8 cellular contexts compared by ENCODE assay signal in genomic region chr1:162498442-162498785, GRCh38. TPM values are rescaled to one million over a fixed set of nuclear protein-coding genes. Genes with fewer than 3 reads are reported as not detected.
A peak's percentile ranks its signal among the peaks of the same experiment; 100 is the strongest.
DNase-seq lines count a peak whose midpoint lies in the region; ATAC-seq and TF ChIP-seq lines count a peak whose summit lies in the region.

No MANE protein-coding gene starts in this region.

- no peaks in the 10 kb centered on the region for H3K9me3 Mint-ChIP-seq in activated naive CD4-positive, alpha-beta T cell treated with anti-CD3 and anti-CD28 coated beads for 36 hours
- no peaks in the 10 kb centered on the region for H3K9me3 Mint-ChIP-seq in progenitor cell of endocrine pancreas (ENCODE audit: low read depth)

- H3K27ac ChIP-seq in SK-N-MC (peak overlapping the region; percentile 66; the same call in 1 of the 2 replicates), esophagus squamous epithelium (peak overlapping the region; percentile 92 to 97 (median 94))

- H3K36me3 ChIP-seq in SK-N-MC (ENCODE audit: insufficient read depth, low read length) (peaks cover 35% of the 10 kb centered on the region), esophagus squamous epithelium (peaks cover 6 to 34% (median 21%) of the 10 kb centered on the region in 3 donors)

- peak; percentile 25 for ATAC-seq in HG02981 (IDR thresholded peaks at IDR 0.05; ENCODE audit: unreplicated experiment)

- peaks cover 0 to 4% (median 0%) of the 10 kb centered on the region in 4 donors for H3K27me3 ChIP-seq in esophagus squamous epithelium

- TF ChIP-seq POLR2A in esophagus squamous epithelium (IDR thresholded peaks at IDR 0.05), result no peak

- H3K4me1 ChIP-seq in esophagus squamous epithelium, result peaks cover 8 to 39% (median 25%) of the 10 kb centered on the region in 3 donors

- 1 to 2% methylated on average over 7 of the region's 7 CpGs for WGBS in esophagus squamous epithelium, 2 donors

- peaks cover 14% of the 10 kb centered on the region for H3K36me3 Mint-ChIP-seq in activated naive CD4-positive, alpha-beta T cell treated with anti-CD3 and anti-CD28 coated beads for 36 hours (ENCODE audit: low read depth)
- peaks cover 5% of the 10 kb centered on the region for H3K36me3 Mint-ChIP-seq in progenitor cell of endocrine pancreas (ENCODE audit: insufficient read depth)

- peaks cover 38% of the 10 kb centered on the region for H3K4me1 Mint-ChIP-seq in activated naive CD4-positive, alpha-beta T cell treated with anti-CD3 and anti-CD28 coated beads for 36 hours (ENCODE audit: low read depth)
- peaks cover 15% of the 10 kb centered on the region for H3K4me1 Mint-ChIP-seq in progenitor cell of endocrine pancreas (ENCODE audit: low read depth)

- H3K27ac Mint-ChIP-seq in activated naive CD4-positive, alpha-beta T cell treated with anti-CD3 and anti-CD28 coated beads for 36 hours, result peak overlapping the region; percentile 78
- H3K27ac Mint-ChIP-seq in progenitor cell of endocrine pancreas, result peak overlapping the region; percentile 92

- DNase-seq in activated naive CD4-positive, alpha-beta T cell treated with anti-CD3 and anti-CD28 coated beads for 36 hours, result no peak
- DNase-seq in activated naive CD4-positive, alpha-beta T cell treated with anti-CD3 and anti-CD28 coated beads, Interleukin-2, amount 50 U/mL, for 16 hours, result no peak
- DNase-seq in SK-N-MC (ENCODE audit: low read depth, low spot score), result no peak
- no peak for DNase-seq in esophagus squamous epithelium (lab: John Stamatoyannopoulos, UW)
- DNase-seq in progenitor cell of endocrine pancreas (ENCODE audit: low spot score, unreplicated experiment), result no peak
- DNase-seq in COLO668 (lab: John Stamatoyannopoulos, UW; ENCODE audit: unreplicated experiment), result no peak
- no peak for DNase-seq in stimulated activated CD4-positive, alpha-beta T cell treated with anti-CD3 and anti-CD28 coated beads, Interleukin-4, amount 100 ng/mL, for 24 hours

- H3K27me3 Mint-ChIP-seq in activated naive CD4-positive, alpha-beta T cell treated with anti-CD3 and anti-CD28 coated beads for 36 hours (ENCODE audit: low read depth), result no peaks in the 10 kb centered on the region
- H3K27me3 Mint-ChIP-seq in progenitor cell of endocrine pancreas, result no peaks in the 10 kb centered on the region

- CTCF ChIA-PET in activated naive CD4-positive, alpha-beta T cell treated with anti-CD3 and anti-CD28 coated beads for 36 hours (lab: Charles Lee), result interaction anchor here (0.6 to 1.0 kb wide), 2 partner anchors 19 to 33 kb away, joined by 3 to 4 read pairs; no protein-coding TSS in a partner anchor

- H3K4me3 ChIP-seq in SK-N-MC, result peak overlapping the region; percentile 88
- peak overlapping the region; percentile 80 to 100 (median 96) for H3K4me3 ChIP-seq in esophagus squamous epithelium

- H3K4me3 Mint-ChIP-seq in activated naive CD4-positive, alpha-beta T cell treated with anti-CD3 and anti-CD28 coated beads for 36 hours, result peak overlapping the region; percentile 84
- H3K4me3 Mint-ChIP-seq in progenitor cell of endocrine pancreas (ENCODE audit: low read depth), result peak overlapping the region; percentile 97

- TF ChIP-seq CTCF in esophagus squamous epithelium (IDR thresholded peaks at IDR 0.05) (no peak), progenitor cell of endocrine pancreas (IDR thresholded peaks at IDR 0.05; ENCODE audit: unreplicated experiment) (no peak)

- intact Hi-C loops in activated naive CD4-positive, alpha-beta T cell treated with anti-CD3 and anti-CD28 coated beads for 36 hours (cut with micrococcal nuclease), result loop anchor here (5.0 to 10.0 kb wide), 4 partner anchors 129 to 734 kb away; partner anchors contain the start of genes ATF6 and HSD17B7
- intact Hi-C loops in esophagus squamous epithelium (cut with DNase I), result no loop called here

- H3K9me3 ChIP-seq in SK-N-MC (ENCODE audit: low read depth, low read length), result no peaks in the 10 kb centered on the region
- no peaks in the 10 kb centered on the region for H3K9me3 ChIP-seq in esophagus squamous epithelium

- H3K9ac ChIP-seq in SK-N-MC (ENCODE audit: insufficient read length), result peak overlapping the region; percentile 93

RNA-seq across cellular contexts. Expression of gene UHMK1, which starts 0.8 kb away (rescaled TPM):
- total RNA-seq in activated naive CD4-positive, alpha-beta T cell treated with anti-CD3 and anti-CD28 coated beads for 36 hours, result 10 to 100 TPM; 43.4 to 43.7 TPM
- 10 to 100 TPM; 24.8 to 42.6 (median 34.7) TPM for total RNA-seq in esophagus squamous epithelium
- 21.5 and 22.9 TPM in 2 replicates for total RNA-seq in progenitor cell of endocrine pancreas
